Comparison of ENCODE assay signal across 23 cellular contexts in the genomic region with DNA sequence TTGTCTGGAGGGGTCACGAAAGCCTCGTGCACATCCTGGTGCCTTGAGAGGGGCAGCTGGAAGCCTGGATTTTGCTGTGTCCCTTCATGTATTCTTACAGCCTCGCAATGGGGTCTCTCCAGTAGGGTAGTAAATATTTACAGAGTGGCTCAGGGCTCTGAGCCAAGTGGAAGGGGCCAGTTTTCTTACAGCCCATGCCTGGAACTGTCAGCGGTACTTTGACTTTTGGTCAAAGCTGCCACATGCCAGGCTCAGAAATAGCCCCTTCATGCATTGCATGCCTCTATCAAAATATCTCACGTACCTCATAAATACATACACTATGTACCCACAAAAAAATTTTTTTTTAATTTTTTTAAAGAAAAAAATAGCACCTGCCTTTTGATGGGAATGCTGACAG.
DNase-seq lines count a peak whose midpoint lies in the region; ATAC-seq and TF ChIP-seq lines count a peak whose summit lies in the region.
"Had no signal": no experiment of that assay in that cellular context is flagged by ENCODE, and none has a peak within 500 bp of the region (broad histone marks: within the 10 kb centered on the region; RNA-seq: fewer than 3 reads in every experiment).

No MANE protein-coding gene starts in this region.

- no peak for ATAC-seq in activated T-cell treated with anti-CD3 and anti-CD28 coated beads, Interleukin-2, amount 50 U/mL, for 4 hours
- ATAC-seq in HG02759 (IDR thresholded peaks at IDR 0.05; ENCODE audit: unreplicated experiment) = no peak
- ATAC-seq: CD8-positive, alpha-beta T cell; HCT116; PC-3; Right ventricle myocardium inferior had no signal

- H3K9me3 Mint-ChIP-seq in IgD-negative memory B cell = no peaks in the 10 kb centered on the region
- no peaks in the 10 kb centered on the region for H3K9me3 Mint-ChIP-seq in endodermal cell
- no peaks in the 10 kb centered on the region for H3K9me3 Mint-ChIP-seq in activated T-cell treated with anti-CD3 and anti-CD28 coated beads, Interleukin-2, amount 50 U/mL, for 4 hours
- H3K9me3 Mint-ChIP-seq: CD8-positive, alpha-beta T cell had no signal

- H3K27ac ChIP-seq in endodermal cell (ENCODE audit: low read depth, low read length) = no peak overlapping the region
- H3K27ac ChIP-seq: C4-2B had no signal

- no peaks in the 10 kb centered on the region for H3K36me3 ChIP-seq in endodermal cell (ENCODE audit: control insufficient read depth, insufficient read depth, low read length)

- H3K27me3 Mint-ChIP-seq in IgD-negative memory B cell (no peaks in the 10 kb centered on the region), endodermal cell (ENCODE audit: insufficient read depth) (no peaks in the 10 kb centered on the region)
- H3K27me3 Mint-ChIP-seq in activated T-cell treated with anti-CD3 and anti-CD28 coated beads, Interleukin-2, amount 50 U/mL, for 4 hours (ENCODE audit: low read depth) = peaks cover 3% of the 10 kb centered on the region

- TF ChIP-seq CTCF in endodermal cell (conservative IDR thresholded peaks at IDR 0.05) = no peak

- H3K4me3 Mint-ChIP-seq in IgD-negative memory B cell (peak overlapping the region in 1 of 4 donors; percentile 28), endodermal cell (no peak overlapping the region)
- no peak overlapping the region for H3K4me3 Mint-ChIP-seq in activated T-cell treated with anti-CD3 and anti-CD28 coated beads, Interleukin-2, amount 50 U/mL, for 4 hours
- H3K4me3 Mint-ChIP-seq: CD8-positive, alpha-beta T cell had no signal

- H3K27me3 ChIP-seq in endodermal cell (ENCODE audit: control insufficient read depth, insufficient read depth, low read length, poor library complexity, severe bottlenecking) = no peaks in the 10 kb centered on the region

- H3K4me1 Mint-ChIP-seq in IgD-negative memory B cell = peaks cover 41 to 59% (median 51%) of the 10 kb centered on the region in 3 donors
- peaks cover 9% of the 10 kb centered on the region for H3K4me1 Mint-ChIP-seq in endodermal cell
- H3K4me1 Mint-ChIP-seq in activated T-cell treated with anti-CD3 and anti-CD28 coated beads, Interleukin-2, amount 50 U/mL, for 4 hours (ENCODE audit: low read depth) = no peaks in the 10 kb centered on the region

- peak; percentile 43 for DNase-seq in HuH-7 (ENCODE audit: low spot score)
- peak; percentile 6 for DNase-seq in NCI-H748 treated with DMSO at 0.1 percent for 48 hours (lab: John Stamatoyannopoulos, UW)
- no peak for DNase-seq in endodermal cell
- DNase-seq in activated T-cell treated with anti-CD3 and anti-CD28 coated beads, Interleukin-2, amount 50 U/mL, for 4 hours = no peak
- no peak for DNase-seq in NCI-H2171 (lab: John Stamatoyannopoulos, UW)
- DNase-seq in GM03348 (ENCODE audit: low spot score) = no peak
- DNase-seq: Caco-2; CD8-positive, alpha-beta T cell; EL; GDM1; KG1; MM.1S; NCI-H1417 treated with DMSO at 0.1 percent for 48 hours; NCI-H1694 treated with DMSO at 0.1 percent for 48 hours; NCI-H226; NCI-H524; PC-3; T-helper 1 cell had no signal

- H3K4me1 ChIP-seq in endodermal cell (ENCODE audit: control insufficient read depth, insufficient read depth, low read length) = no peaks in the 10 kb centered on the region
- H3K4me1 ChIP-seq: Caco-2 had no signal

- no peaks in the 10 kb centered on the region for H3K9me3 ChIP-seq in endodermal cell (ENCODE audit: control insufficient read depth, low read length)
- H3K9me3 ChIP-seq: Caco-2 had no signal

- H3K27ac Mint-ChIP-seq in IgD-negative memory B cell = peak overlapping the region in 2 of 3 donors; percentile 31 to 41
- H3K27ac Mint-ChIP-seq in endodermal cell = peak overlapping the region; percentile 52
- H3K27ac Mint-ChIP-seq: CD8-positive, alpha-beta T cell had no signal

- no peak overlapping the region for H3K4me3 ChIP-seq in endodermal cell (ENCODE audit: low read length)

- WGBS in endodermal cell (ENCODE audit: insufficient coverage in 1 of 2, insufficient read length in 1 of 2), 2 experiments = 83 to 84% methylated on average over 2 to 5 of the region's 5 CpGs

- H3K36me3 Mint-ChIP-seq in IgD-negative memory B cell (peaks cover 11% of the 10 kb centered on the region), endodermal cell (ENCODE audit: low read depth) (peaks cover 4% of the 10 kb centered on the region)
- no peaks in the 10 kb centered on the region for H3K36me3 Mint-ChIP-seq in activated T-cell treated with anti-CD3 and anti-CD28 coated beads, Interleukin-2, amount 50 U/mL, for 4 hours (ENCODE audit: insufficient read depth)
- H3K36me3 Mint-ChIP-seq: CD8-positive, alpha-beta T cell had no signal

- no peak overlapping the region for H3K9ac ChIP-seq in endodermal cell (ENCODE audit: extremely low read depth, low read length, poor library complexity, severe bottlenecking)

Comparison
In these comparisons a context has a peak if more than half of its experiments do, and no peak if none do; other contexts are left out.
1. DNase-seq: peak in HuH-7 (single experiment) and NCI-H748 treated with DMSO at 0.1 percent for 48 hours (single experiment); none in endodermal cell (single experiment), activated T-cell treated with anti-CD3 and anti-CD28 coated beads, Interleukin-2, amount 50 U/mL, for 4 hours (single experiment), NCI-H2171 (single experiment) and GM03348 (single experiment).